In genomic region chr6:6591778-6592388, GRCh38 we compare ENCODE assay signal across 10 cellular contexts. TPM values are rescaled to one million over a fixed set of nuclear protein-coding genes. Genes with fewer than 3 reads are reported as not detected.
DNase-seq lines count a peak whose midpoint lies in the region; ATAC-seq and TF ChIP-seq lines count a peak whose summit lies in the region.
"Had no signal": no experiment of that assay in that cellular context is flagged by ENCODE, and none has a peak within 500 bp of the region (broad histone marks: within the 10 kb centered on the region; RNA-seq: fewer than 3 reads in every experiment).

No MANE protein-coding gene starts in this region.

- H2AFZ ChIP-seq in GM23338, result no peak overlapping the region

- peaks cover 2% of the 10 kb centered on the region for H3K27me3 Mint-ChIP-seq in GM23338 (ENCODE audit: insufficient read depth, low read depth, poor library complexity)
- H3K27me3 Mint-ChIP-seq in T-cell, result no peaks in the 10 kb centered on the region
- H3K27me3 Mint-ChIP-seq in memory B cell, result no peaks in the 10 kb centered on the region

- no peaks in the 10 kb centered on the region for H3K9me3 Mint-ChIP-seq in GM23338
- H3K9me3 Mint-ChIP-seq in T-cell, result peaks cover 0 to 3% (median 0%) of the 10 kb centered on the region in 3 donors
- peaks cover 1% of the 10 kb centered on the region for H3K9me3 Mint-ChIP-seq in memory B cell
- H3K9me3 Mint-ChIP-seq: brain had no signal

- H3K4me1 ChIP-seq in GM23338 (ENCODE audit: insufficient read depth) (no peaks in the 10 kb centered on the region), HAP-1 (no peaks in the 10 kb centered on the region)

- no peak overlapping the region for H3K4me2 ChIP-seq in GM23338

- CTCF ChIA-PET in T-cell (lab: Charles Lee), result no interaction called here

- no peaks in the 10 kb centered on the region for H3K9me3 ChIP-seq in HAP-1
- H3K9me3 ChIP-seq: thoracic aorta had no signal

- no peak for TF ChIP-seq CTCF in GM23338 (conservative IDR thresholded peaks at IDR 0.05; ENCODE audit: low read depth in 2 of 2)

- H3K36me3 Mint-ChIP-seq in GM23338 (ENCODE audit: low read depth) (no peaks in the 10 kb centered on the region), T-cell (no peaks in the 10 kb centered on the region), memory B cell (peaks cover 29% of the 10 kb centered on the region)
- H3K36me3 Mint-ChIP-seq: brain had no signal

- peak overlapping the region; percentile 43; the same call in 1 of the 2 replicates for H3K4me3 ChIP-seq in GM08714 (ENCODE audit: low read length)
- no peak overlapping the region for H3K4me3 ChIP-seq in GM23338
- no peak overlapping the region for H3K4me3 ChIP-seq in HAP-1
- H3K4me3 ChIP-seq: thoracic aorta had no signal

- H3K36me3 ChIP-seq in GM23338 (ENCODE audit: insufficient read depth) (no peaks in the 10 kb centered on the region), HAP-1 (replicated peaks) (no peaks in the 10 kb centered on the region)
- H3K36me3 ChIP-seq: thoracic aorta had no signal

- H3K27ac Mint-ChIP-seq in GM23338, result peak overlapping the region; percentile 42; the same call in 1 of the 2 replicates
- peak overlapping the region; percentile 73 to 84 for H3K27ac Mint-ChIP-seq in T-cell
- peak overlapping the region; percentile 95 for H3K27ac Mint-ChIP-seq in memory B cell
- H3K27ac Mint-ChIP-seq: brain had no signal

- in situ Hi-C loops in HAP-1 (cut with MboI; ENCODE audit: low sequenced_read_pairs), result no loop called here

- H3K9me2 ChIP-seq in GM23338 (ENCODE audit: insufficient read depth), result peaks cover 7% of the 10 kb centered on the region; the same call in 1 of the 2 replicates

- H3K4me3 Mint-ChIP-seq in GM23338 (no peak overlapping the region), T-cell (peak overlapping the region in 1 of 3 donors; percentile 59), memory B cell (peak overlapping the region; percentile 98)
- H3K4me3 Mint-ChIP-seq: brain had no signal

- no peaks in the 10 kb centered on the region for H3F3A ChIP-seq in GM23338 (replicated peaks; ENCODE audit: low read depth)

- H3K27me3 ChIP-seq in GM23338 (ENCODE audit: insufficient read depth), result no peaks in the 10 kb centered on the region
- H3K27me3 ChIP-seq in HAP-1 (ENCODE audit: low read depth), result no peaks in the 10 kb centered on the region

- POLR2A ChIA-PET in T-cell (lab: Charles Lee), result no interaction called here

- H3K27ac ChIP-seq in GM23338 (ENCODE audit: low read depth), result no peak overlapping the region

- no peak for DNase-seq in GM23338 (ENCODE audit: low spot score)
- no peak for DNase-seq in T-cell
- DNase-seq in memory B cell (ENCODE audit: low spot score in 2 of 2), result peak; percentile 42 to 52
- no peak for DNase-seq in DMS79 treated with DMSO at 0.1 percent for 48 hours (lab: John Stamatoyannopoulos, UW)
- no peak for DNase-seq in HAP-1 (ENCODE audit: low spot score in 2 of 2)
- no peak for DNase-seq in NCI-H2171 treated with DMSO at 0.1 percent for 48 hours (lab: John Stamatoyannopoulos, UW)

- H3K79me2 ChIP-seq in GM23338 (replicated peaks; ENCODE audit: insufficient read depth), result no peaks in the 10 kb centered on the region

- ATAC-seq in GM23338 (no peak), T-cell (replicated peaks in 1 of 4) (no peak), memory B cell (ENCODE audit: low read depth) (peak; percentile 60), GM21367 (IDR thresholded peaks at IDR 0.05; ENCODE audit: unreplicated experiment) (no peak)

- no peaks in the 10 kb centered on the region for H4K20me1 ChIP-seq in GM23338 (replicated peaks; ENCODE audit: insufficient read depth)

- H3K4me1 Mint-ChIP-seq in GM23338 (peaks cover 11% of the 10 kb centered on the region), T-cell (peaks cover 84 to 96% (median 87%) of the 10 kb centered on the region in 3 donors), memory B cell (peaks cover 84% of the 10 kb centered on the region)
- H3K4me1 Mint-ChIP-seq: brain had no signal

TF ChIP-seq in GM23338, 12 proteins besides CTCF, POLR2A, EP300 and RAD21 (continues in another document):
- TF ChIP-seq POLR2AphosphoS5 (IDR thresholded peaks at IDR 0.05; ENCODE audit: low read depth), result no peak
- TF ChIP-seq, protein P1, sequence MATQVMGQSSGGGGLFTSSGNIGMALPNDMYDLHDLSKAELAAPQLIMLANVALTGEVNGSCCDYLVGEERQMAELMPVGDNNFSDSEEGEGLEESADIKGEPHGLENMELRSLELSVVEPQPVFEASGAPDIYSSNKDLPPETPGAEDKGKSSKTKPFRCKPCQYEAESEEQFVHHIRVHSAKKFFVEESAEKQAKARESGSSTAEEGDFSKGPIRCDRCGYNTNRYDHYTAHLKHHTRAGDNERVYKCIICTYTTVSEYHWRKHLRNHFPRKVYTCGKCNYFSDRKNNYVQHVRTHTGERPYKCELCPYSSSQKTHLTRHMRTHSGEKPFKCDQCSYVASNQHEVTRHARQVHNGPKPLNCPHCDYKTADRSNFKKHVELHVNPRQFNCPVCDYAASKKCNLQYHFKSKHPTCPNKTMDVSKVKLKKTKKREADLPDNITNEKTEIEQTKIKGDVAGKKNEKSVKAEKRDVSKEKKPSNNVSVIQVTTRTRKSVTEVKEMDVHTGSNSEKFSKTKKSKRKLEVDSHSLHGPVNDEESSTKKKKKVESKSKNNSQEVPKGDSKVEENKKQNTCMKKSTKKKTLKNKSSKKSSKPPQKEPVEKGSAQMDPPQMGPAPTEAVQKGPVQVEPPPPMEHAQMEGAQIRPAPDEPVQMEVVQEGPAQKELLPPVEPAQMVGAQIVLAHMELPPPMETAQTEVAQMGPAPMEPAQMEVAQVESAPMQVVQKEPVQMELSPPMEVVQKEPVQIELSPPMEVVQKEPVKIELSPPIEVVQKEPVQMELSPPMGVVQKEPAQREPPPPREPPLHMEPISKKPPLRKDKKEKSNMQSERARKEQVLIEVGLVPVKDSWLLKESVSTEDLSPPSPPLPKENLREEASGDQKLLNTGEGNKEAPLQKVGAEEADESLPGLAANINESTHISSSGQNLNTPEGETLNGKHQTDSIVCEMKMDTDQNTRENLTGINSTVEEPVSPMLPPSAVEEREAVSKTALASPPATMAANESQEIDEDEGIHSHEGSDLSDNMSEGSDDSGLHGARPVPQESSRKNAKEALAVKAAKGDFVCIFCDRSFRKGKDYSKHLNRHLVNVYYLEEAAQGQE (IDR thresholded peaks at IDR 0.05; ENCODE audit: unreplicated experiment), result no peak
- no peak for TF ChIP-seq CREB1 (CRISPR knock-in tag; IDR thresholded peaks at IDR 0.05; ENCODE audit: low read depth)
- no peak for TF ChIP-seq ZNF331 (CRISPR knock-in tag; IDR thresholded peaks at IDR 0.05; ENCODE audit: low read depth)
- no peak for TF ChIP-seq STAT1 (IDR thresholded peaks at IDR 0.05; ENCODE audit: unreplicated experiment)
- no peak for TF ChIP-seq EZH2phosphoT487 (IDR thresholded peaks at IDR 0.05; ENCODE audit: unreplicated experiment)

RNA-seq across cellular contexts. Expression of gene LY86, which starts 3.4 kb away (rescaled TPM):
- not detected in 2 replicates for total RNA-seq in GM23338 (2014; rRNA removed; shearing (Covaris generic))
- 0.28 and 0.29 TPM in 2 replicates for polyA plus RNA-seq in GM23338 (2016; fragmentation: Nextera tagmentation; extraction: Ambion mirVana)
- total RNA-seq in T-cell, result 1 to 10 TPM in 3 of 5 donors, under 1 TPM in 2; 0.54 to 3.6 (median 2.5) TPM

Comparison
In these comparisons a context has a peak if more than half of its experiments do, and no peak if none do; other contexts are left out.
1. DNase-seq: peak in memory B cell (2 of 2); none in GM23338 (single experiment), T-cell (0 of 34), DMS79 treated with DMSO at 0.1 percent for 48 hours (single experiment), HAP-1 (0 of 2) and NCI-H2171 treated with DMSO at 0.1 percent for 48 hours (single experiment).
2. H3K27ac Mint-ChIP-seq: peak in every context shown above with its lines; median percentile 95 in memory B cell; 78 in T-cell; 42 in GM23338.